In the genomic region with DNA sequence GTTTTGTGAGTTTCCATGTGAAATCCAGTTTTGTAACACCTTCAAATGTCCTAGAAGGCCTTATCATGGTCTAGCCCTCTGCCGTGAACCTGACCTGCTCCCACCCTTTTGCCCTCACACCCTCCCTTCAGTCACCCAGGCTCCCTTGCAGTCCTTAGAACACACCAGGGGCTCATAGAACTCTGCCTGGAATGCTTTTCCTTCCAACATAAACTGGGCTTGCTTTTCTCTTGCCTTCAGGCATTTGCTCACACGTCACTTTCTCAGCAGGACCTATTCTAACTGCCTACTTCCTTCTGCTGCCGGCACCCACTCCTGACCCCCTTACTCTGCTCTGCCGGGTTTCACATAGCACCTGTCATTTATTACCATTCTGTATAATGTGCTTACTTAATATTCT, we compare ENCODE assay signal across 18 cellular contexts.
"Had no signal": no experiment of that assay in that cellular context is flagged by ENCODE, and none has a peak within 500 bp of the region (broad histone marks: within the 10 kb centered on the region; RNA-seq: fewer than 3 reads in every experiment).

No MANE protein-coding gene starts in this region.

- ATAC-seq: effector memory CD8-positive, alpha-beta T cell; left colon; mucosa of descending colon; naive thymus-derived CD4-positive, alpha-beta T cell; pancreas had no signal

- H3K27ac Mint-ChIP-seq: activated B cell treated with CpG ODN at 0.5 μM for 24 hours; activated CD4-positive, alpha-beta T cell treated with anti-CD3 and anti-CD28 coated beads, Interleukin-2, amount 10 ng/mL, durations not matched to agents 24 days and 14 days; effector memory CD8-positive, alpha-beta T cell; naive thymus-derived CD4-positive, alpha-beta T cell had no signal

- H3K4me3 Mint-ChIP-seq: activated B cell treated with CpG ODN at 0.5 μM for 24 hours; activated CD4-positive, alpha-beta T cell treated with anti-CD3 and anti-CD28 coated beads, Interleukin-2, amount 10 ng/mL, durations not matched to agents 24 days and 14 days; effector memory CD8-positive, alpha-beta T cell; naive thymus-derived CD4-positive, alpha-beta T cell had no signal

- DNase-seq: activated B cell treated with CpG ODN at 0.5 μM for 24 hours; activated CD4-positive, alpha-beta T cell treated with anti-CD3 and anti-CD28 coated beads, Interleukin-2, amount 10 ng/mL, durations not matched to agents 24 days and 14 days; anterior cingulate cortex; cerebellar nuclear complex; dermis blood vessel endothelial cell; effector memory CD8-positive, alpha-beta T cell; foreskin melanocyte; left colon; mucosa of descending colon; naive thymus-derived CD4-positive, alpha-beta T cell; pancreas; stimulated activated CD4-positive, alpha-beta T cell treated with anti-CD3 and anti-CD28 coated beads, Interleukin-2, amount 100 ng/mL, for 48 hours; stimulated activated naive CD4-positive, alpha-beta T cell; T-helper 2 cell had no signal

- H3K4me1 Mint-ChIP-seq: activated B cell treated with CpG ODN at 0.5 μM for 24 hours; naive thymus-derived CD4-positive, alpha-beta T cell had no signal

- H3K27ac ChIP-seq: breast epithelium, epithelial cell of prostate, pancreas, tibial nerve, vagina had no signal

- H3K4me3 ChIP-seq: breast epithelium, mucosa of descending colon, pancreas, tibial nerve, vagina had no signal

- H3K27me3 Mint-ChIP-seq: activated B cell treated with CpG ODN at 0.5 μM for 24 hours had no signal

- H3K9me3 ChIP-seq: breast epithelium, mucosa of descending colon, pancreas, tibial nerve, vagina had no signal

- H3K4me1 ChIP-seq: breast epithelium, pancreas, vagina had no signal

- H3K36me3 Mint-ChIP-seq: naive thymus-derived CD4-positive, alpha-beta T cell had no signal

- H3K36me3 ChIP-seq: breast epithelium, pancreas, tibial nerve, vagina had no signal

- H3K27me3 ChIP-seq: breast epithelium, pancreas, tibial nerve, vagina had no signal

- H3K9me3 Mint-ChIP-seq: activated B cell treated with CpG ODN at 0.5 μM for 24 hours; activated CD4-positive, alpha-beta T cell treated with anti-CD3 and anti-CD28 coated beads, Interleukin-2, amount 10 ng/mL, durations not matched to agents 24 days and 14 days; effector memory CD8-positive, alpha-beta T cell had no signal
